In genomic region chr16:31118223-31119155, GRCh38 we compare ENCODE assay signal across 6 cellular contexts. TPM values are rescaled to one million over a fixed set of nuclear protein-coding genes. Genes with fewer than 3 reads are reported as not detected.
DNase-seq lines count a peak whose midpoint lies in the region; FAIRE-seq and TF ChIP-seq lines count a peak whose summit lies in the region.

No MANE protein-coding gene starts in this region.

- no peaks in the 10 kb centered on the region for H3K9me3 Mint-ChIP-seq in activated naive CD4-positive, alpha-beta T cell treated with anti-CD3 and anti-CD28 coated beads, Interleukin-2, amount 10 ng/mL, durations not matched to agents 7 days and 5 days

- no peaks in the 10 kb centered on the region for H3K27me3 Mint-ChIP-seq in activated naive CD4-positive, alpha-beta T cell treated with anti-CD3 and anti-CD28 coated beads, Interleukin-2, amount 10 ng/mL, durations not matched to agents 7 days and 5 days

- peak overlapping the region; percentile 94 for H3K4me3 ChIP-seq in fibroblast of the aortic adventitia (ENCODE audit: low read depth, low read length)

- H3K4me1 Mint-ChIP-seq in activated naive CD4-positive, alpha-beta T cell treated with anti-CD3 and anti-CD28 coated beads, Interleukin-2, amount 10 ng/mL, durations not matched to agents 7 days and 5 days, result peaks cover 30% of the 10 kb centered on the region

- no peak for DNase-seq in activated naive CD4-positive, alpha-beta T cell treated with anti-CD3 and anti-CD28 coated beads, Interleukin-2, amount 10 ng/mL, durations not matched to agents 7 days and 5 days
- no peak for DNase-seq in activated naive CD4-positive, alpha-beta T cell (lab: John Stamatoyannopoulos, UW)
- DNase-seq in fibroblast of the aortic adventitia (ENCODE audit: low read depth) (peak; percentile 42), D721Med (ENCODE audit: insufficient read length, low spot score) (no peak)
- DNase-seq in activated effector memory CD4-positive, alpha-beta T cell treated with anti-CD3 and anti-CD28 coated beads, Interleukin-2, amount 50 U/mL, for 16 hours, result no peak

- TF ChIP-seq CTCF in fibroblast of the aortic adventitia (IDR thresholded peaks at IDR 0.05; ENCODE audit: insufficient read depth, low read length), result no peak
- no peak for TF ChIP-seq CTCF in D721Med (IDR thresholded peaks at IDR 0.05; ENCODE audit: insufficient read depth, missing control alignments)

- peaks cover 24% of the 10 kb centered on the region for H3K36me3 Mint-ChIP-seq in activated naive CD4-positive, alpha-beta T cell treated with anti-CD3 and anti-CD28 coated beads, Interleukin-2, amount 10 ng/mL, durations not matched to agents 7 days and 5 days

- CTCF ChIA-PET in activated naive CD4-positive, alpha-beta T cell treated with anti-CD3 and anti-CD28 coated beads, Interleukin-2, amount 10 ng/mL, durations not matched to agents 7 days and 5 days (lab: Charles Lee), result interaction anchor here (1.1 to 1.7 kb wide), 3 partner anchors 17 to 24 kb away, joined by 3 to 8 read pairs (median 6); partner anchors contain the start of gene PRSS8

- FAIRE-seq in D721Med (lab: Jason Lieb, UNC), result no peak

- peak overlapping the region; percentile 78 for H3K4me3 Mint-ChIP-seq in activated naive CD4-positive, alpha-beta T cell treated with anti-CD3 and anti-CD28 coated beads, Interleukin-2, amount 10 ng/mL, durations not matched to agents 7 days and 5 days

- peak overlapping the region; percentile 93 for H3K27ac Mint-ChIP-seq in activated naive CD4-positive, alpha-beta T cell treated with anti-CD3 and anti-CD28 coated beads, Interleukin-2, amount 10 ng/mL, durations not matched to agents 7 days and 5 days

- H3K27ac ChIP-seq in temporal lobe (ENCODE audit: low read depth, low read length), result peak overlapping the region; percentile 86

RNA-seq across cellular contexts. Expression of gene KAT8, which starts 1.0 kb away (rescaled TPM):
- 25.1 and 31.5 TPM in 2 replicates for total RNA-seq in fibroblast of the aortic adventitia (ENCODE audit: low replicate concordance)
- 25.6 TPM for total RNA-seq in temporal lobe

RNA-seq across cellular contexts. Expression of gene BCKDK, which starts 10.3 kb away (rescaled TPM):
- total RNA-seq in fibroblast of the aortic adventitia (ENCODE audit: low replicate concordance) (16.9 and 39.5 TPM in 2 replicates), temporal lobe (11.1 TPM)

RNA-seq across cellular contexts. Expression of gene PRSS8, which starts 17.0 kb away (rescaled TPM):
- not detected in 2 replicates for total RNA-seq in fibroblast of the aortic adventitia (ENCODE audit: low replicate concordance)
- not detected for total RNA-seq in temporal lobe

RNA-seq across cellular contexts. Expression of gene VKORC1, which starts 23.9 kb away (rescaled TPM):
- total RNA-seq in fibroblast of the aortic adventitia (ENCODE audit: low replicate concordance) (56.3 and 146 TPM in 2 replicates), temporal lobe (25.3 TPM)

RNA-seq across cellular contexts. Expression of gene PRSS53, which starts 29.7 kb away (rescaled TPM):
- 1.6 and 2.8 TPM in 2 replicates for total RNA-seq in fibroblast of the aortic adventitia (ENCODE audit: low replicate concordance)
- 1.5 TPM for total RNA-seq in temporal lobe
